ENCODE assay signal across 28 cellular contexts in genomic region chr14:43934102-43934501, GRCh38.
"Had no signal": no experiment of that assay in that cellular context is flagged by ENCODE, and none has a peak within 500 bp of the region (broad histone marks: within the 10 kb centered on the region; RNA-seq: fewer than 3 reads in every experiment).

No MANE protein-coding gene starts in this region.

- DNase-seq: colonic mucosa; cortex of kidney; dermis blood vessel endothelial cell; dorsolateral prefrontal cortex; effector CD4-positive, alpha-beta T cell; effector CD8-positive, alpha-beta T cell; effector memory CD4-positive, alpha-beta T cell; effector memory CD8-positive, alpha-beta T cell; endodermal cell; erythroblast; esophagus squamous epithelium; foreskin fibroblast; foreskin keratinocyte; foreskin melanocyte; gastrocnemius medialis; glutamatergic neuron; head of caudate nucleus; heart left ventricle; heart right ventricle had no signal

- H3K4me3 ChIP-seq: colonic mucosa, coronary artery, dorsolateral prefrontal cortex, esophagus muscularis mucosa, esophagus squamous epithelium, gastrocnemius medialis, gastroesophageal sphincter, heart left ventricle, heart right ventricle had no signal

- H3K27me3 ChIP-seq: colonic mucosa, dorsolateral prefrontal cortex, esophagus muscularis mucosa, esophagus squamous epithelium, foreskin keratinocyte, gastrocnemius medialis, gastroesophageal sphincter, heart left ventricle, heart right ventricle had no signal

- H3K27ac ChIP-seq: colonic mucosa, coronary artery, dorsolateral prefrontal cortex, epithelial cell of prostate, esophagus muscularis mucosa, esophagus squamous epithelium, foreskin keratinocyte, gastrocnemius medialis, gastroesophageal sphincter, heart left ventricle, heart right ventricle had no signal

- FAIRE-seq: colon, endometrium, endothelial cell of umbilical vein, frontal cortex had no signal

- H3K9me3 ChIP-seq: colonic mucosa, esophagus muscularis mucosa, esophagus squamous epithelium, gastrocnemius medialis, gastroesophageal sphincter had no signal

- H3K4me1 ChIP-seq: colonic mucosa, esophagus muscularis mucosa, esophagus squamous epithelium, foreskin keratinocyte, gastrocnemius medialis, gastroesophageal sphincter, heart left ventricle, heart right ventricle had no signal

- ATAC-seq: effector memory CD8-positive, alpha-beta T cell; esophagus mucosa; foreskin keratinocyte; gastrocnemius medialis; gastroesophageal sphincter; heart left ventricle; heart right ventricle had no signal

- H3K36me3 ChIP-seq: colonic mucosa, esophagus muscularis mucosa, esophagus squamous epithelium, gastrocnemius medialis, gastroesophageal sphincter, heart left ventricle, heart right ventricle had no signal
